8 cellular contexts compared by ENCODE assay signal in the genomic region with DNA sequence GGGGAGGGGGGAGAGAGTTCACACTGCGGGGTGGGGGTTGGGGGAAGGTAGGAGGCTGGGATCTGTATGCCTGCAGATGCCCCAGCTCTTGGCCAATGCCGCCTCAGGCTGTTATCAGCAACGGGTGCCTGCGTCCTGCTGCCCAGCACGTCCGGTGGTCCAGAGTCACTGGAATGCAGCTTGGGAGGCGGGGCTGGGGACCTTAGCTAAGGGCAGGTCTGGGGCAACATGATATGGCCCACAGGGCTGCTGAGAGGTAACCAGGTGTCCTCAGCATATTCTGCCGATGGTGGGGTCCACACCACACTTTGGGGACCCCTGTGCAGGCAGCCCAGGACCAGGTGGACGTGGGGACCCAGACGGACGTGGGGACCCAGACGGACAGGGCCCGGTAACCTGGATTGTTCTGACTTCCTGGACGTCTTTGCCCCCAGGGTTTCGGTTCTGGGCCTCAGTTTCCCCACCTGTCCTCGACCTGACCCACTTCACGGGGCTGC. TPM values are rescaled to one million over a fixed set of nuclear protein-coding genes. Genes with fewer than 3 reads are reported as not detected.
DNase-seq lines count a peak whose midpoint lies in the region; ATAC-seq, FAIRE-seq and TF ChIP-seq lines count a peak whose summit lies in the region.

No MANE protein-coding gene starts in this region.

- no peak for ATAC-seq in heart right ventricle

- no peaks in the 10 kb centered on the region for H3K9me3 ChIP-seq in heart right ventricle
- no peaks in the 10 kb centered on the region for H3K9me3 ChIP-seq in right atrium auricular region
- 0 out of 2 replicates have a peak, but pooled peaks cover 3% of the 10 kb centered on the region for H3K9me3 ChIP-seq in SJCRH30 (replicated peaks)
- H3K9me3 ChIP-seq in keratinocyte (ENCODE audit: control insufficient read depth, low read depth, low read length) = no peaks in the 10 kb centered on the region
- H3K9me3 ChIP-seq in vagina = no peaks in the 10 kb centered on the region

- TF ChIP-seq CTCF in heart right ventricle (IDR thresholded peaks at IDR 0.05) (no peak), right atrium auricular region (IDR thresholded peaks at IDR 0.05) (no peak), keratinocyte (optimal IDR thresholded peaks at IDR 0.05 in 1 of 3, IDR thresholded peaks at IDR 0.05 in 1 of 3, conservative IDR thresholded peaks at IDR 0.05 in 1 of 3; ENCODE audit: extremely low read depth in 1 of 3, insufficient read depth in 2 of 3, low read length in 3 of 3) (no peak), vagina (IDR thresholded peaks at IDR 0.05) (no peak)

- H3K27me3 ChIP-seq in heart right ventricle (peaks cover 34 to 76% (median 71%) of the 10 kb centered on the region in 7 donors), right atrium auricular region (peaks cover 11 to 22% of the 10 kb centered on the region in 2 donors), SJCRH30 (peaks cover 22% of the 10 kb centered on the region; the same call in 1 of the 2 replicates), keratinocyte (ENCODE audit: control insufficient read depth, extremely low read depth, insufficient read depth, low read length) (peaks cover 17% of the 10 kb centered on the region), vagina (no peaks in the 10 kb centered on the region)

- DNase-seq in heart right ventricle (no peak), right atrium auricular region (ENCODE audit: low spot score) (no peak), SJCRH30 (peak in 1 of 2 experiments; percentile 39), keratinocyte (ENCODE audit: low read depth, low spot score) (no peak), vagina (ENCODE audit: extremely low spot score in 2 of 2) (no peak), activated gamma-delta T cell treated with Interleukin-2 at 50 U/mL for 16 hours (no peak), NCI-H146 (lab: John Stamatoyannopoulos, UW) (no peak), T1000 (lab: John Stamatoyannopoulos, UW) (no peak)

- TF ChIP-seq POLR2A in vagina (IDR thresholded peaks at IDR 0.05) = no peak

- no peak for FAIRE-seq in keratinocyte (lab: Jason Lieb, UNC)

- no peaks in the 10 kb centered on the region for H4K20me1 ChIP-seq in keratinocyte (ENCODE audit: control insufficient read depth, extremely low read depth, insufficient read depth, low read length)

- H3K4me3 ChIP-seq in heart right ventricle (peak overlapping the region in 7 of 10 donors; percentile 4 to 76 (median 46)), right atrium auricular region (peak overlapping the region in 1 of 2 donors; percentile 48), SJCRH30 (peak overlapping the region; percentile 49; the same call in 1 of the 2 replicates), keratinocyte (ENCODE audit: control insufficient read depth in 2 of 3, extremely low read depth in 1 of 3, insufficient read depth in 2 of 3, low read depth in 1 of 3, low read length in 3 of 3) (no peak overlapping the region), vagina (peak overlapping the region; percentile 41 to 48)

- H3K4me1 ChIP-seq in heart right ventricle = peaks cover 11 to 58% (median 37%) of the 10 kb centered on the region in 9 donors
- peaks cover 0 to 39% of the 10 kb centered on the region in 2 donors for H3K4me1 ChIP-seq in right atrium auricular region
- peaks cover 12% of the 10 kb centered on the region; the same call in 1 of the 2 replicates for H3K4me1 ChIP-seq in SJCRH30
- H3K4me1 ChIP-seq in keratinocyte (ENCODE audit: control insufficient read depth, extremely low read depth, insufficient read depth, low read length) = peaks cover 24% of the 10 kb centered on the region
- H3K4me1 ChIP-seq in vagina = peaks cover 55% of the 10 kb centered on the region

- no peaks in the 10 kb centered on the region for H3K9me1 ChIP-seq in keratinocyte (ENCODE audit: control insufficient read depth, extremely low read depth, insufficient read depth, low read length)

- dilution Hi-C loops in keratinocyte (cut with MboI; ENCODE audit: extremely low pct_ligation_motif_present, low sequenced_read_pairs) = no loop called here

- no peaks in the 10 kb centered on the region for H3K79me2 ChIP-seq in keratinocyte (ENCODE audit: control insufficient read depth, insufficient read depth, low read length)

- H3K9ac ChIP-seq in keratinocyte (ENCODE audit: control insufficient read depth, extremely low read depth, insufficient read depth, low read length) = no peak overlapping the region

- intact Hi-C loops in heart right ventricle (cut with DNase I) = no loop called here
- intact Hi-C loops in vagina (cut with DNase I) = no loop called here

- peak overlapping the region in 1 of 10 donors; percentile 96 for H3K27ac ChIP-seq in heart right ventricle
- H3K27ac ChIP-seq in right atrium auricular region = no peak overlapping the region
- no peak overlapping the region for H3K27ac ChIP-seq in SJCRH30
- H3K27ac ChIP-seq in keratinocyte (ENCODE audit: control insufficient read depth, insufficient read depth, low read length) = no peak overlapping the region
- no peak overlapping the region for H3K27ac ChIP-seq in vagina

- whole genome bisulfite sequencing in heart right ventricle, 2 donors = 22 to 26% methylated on average over 17 of the region's 17 CpGs

- H3K36me3 ChIP-seq in heart right ventricle = peaks cover 0 to 14% (median 0%) of the 10 kb centered on the region in 9 donors
- no peaks in the 10 kb centered on the region for H3K36me3 ChIP-seq in right atrium auricular region
- no peaks in the 10 kb centered on the region for H3K36me3 ChIP-seq in SJCRH30
- H3K36me3 ChIP-seq in keratinocyte (ENCODE audit: control insufficient read depth in 2 of 2, extremely low read depth in 1 of 2, insufficient read depth in 2 of 2, low read length in 2 of 2) = peaks cover 0 to 5% of the 10 kb centered on the region in 2 experiments
- H3K36me3 ChIP-seq in vagina = no peaks in the 10 kb centered on the region

- H3K4me2 ChIP-seq in keratinocyte (ENCODE audit: control insufficient read depth, extremely low read depth, insufficient read depth, low read depth, low read length) = peak overlapping the region; percentile 62

- H2AFZ ChIP-seq in keratinocyte (ENCODE audit: control insufficient read depth, low read length) = no peak overlapping the region

RNA-seq across cellular contexts. Expression of a gene that starts 0.7 kb away (rescaled TPM):
- total RNA-seq in heart right ventricle = 10 to 100 TPM in 1 of 10 donors, 1 to 10 TPM in 9; 1.9 to 27.4 (median 4.1) TPM
- polyA plus RNA-seq in heart right ventricle = 1 to 10 TPM; 4.4 to 8.6 TPM
- 10 to 100 TPM in 1 of 2 donors, 1 to 10 TPM in 1; 5.2 to 12.8 TPM for total RNA-seq in right atrium auricular region
- total RNA-seq in SJCRH30 (2014; rRNA removed; shearing (Covaris generic)) = 2.9 TPM in 2 replicates
- polyA plus RNA-seq in keratinocyte = 0.56 to 1.3 TPM (median 1.1 TPM) in 3 replicates
- 0.85 TPM for polyA plus RNA-seq in keratinocyte (2011; ENCODE audit: low read depth)
- polyA plus RNA-seq in keratinocyte (2011; cell fraction: cytosol; rRNA removed) = 0.33 and 1.3 TPM in 2 replicates
- polyA plus RNA-seq in keratinocyte (2011; cell fraction: nucleus; rRNA removed) = 1.5 and 2.9 TPM in 2 replicates
- polyA plus RNA-seq in keratinocyte (2012; ENCODE audit: low replicate concordance) = 3.3 and 7.0 TPM in 2 replicates
- 0.51 to 3.4 TPM (median 1.3 TPM) in 3 replicates for polyA minus RNA-seq in keratinocyte
- 6.5 TPM for polyA minus RNA-seq in keratinocyte (2011; cell fraction: cytosol; rRNA and poly(A)+ RNA removed)
- 1.4 and 3.4 TPM in 2 replicates for polyA minus RNA-seq in keratinocyte (2011; cell fraction: nucleus; rRNA and poly(A)+ RNA removed)
- 36.8 TPM for total RNA-seq in vagina

RNA-seq across cellular contexts. Expression of a gene that starts 26.4 kb away (rescaled TPM):
- total RNA-seq in heart right ventricle (10 to 100 TPM in 1 of 10 donors, 1 to 10 TPM in 9; 4.3 to 18.1 (median 5.6) TPM), right atrium auricular region (1 to 10 TPM; 4.8 to 5.9 TPM), vagina (29.5 TPM)
- polyA plus RNA-seq in heart right ventricle (10 to 100 TPM in 1 of 2 donors, 1 to 10 TPM in 1; 2.7 to 23.4 TPM), keratinocyte (7.4 to 11.0 TPM (median 7.9 TPM) in 3 replicates)
- 7.8 and 11.0 TPM in 2 replicates for total RNA-seq in SJCRH30 (2014; rRNA removed; shearing (Covaris generic))
- 19.5 TPM for polyA plus RNA-seq in keratinocyte (2011; ENCODE audit: low read depth)
- 2.5 and 4.0 TPM in 2 replicates for polyA plus RNA-seq in keratinocyte (2011; cell fraction: cytosol; rRNA removed)
- polyA plus RNA-seq in keratinocyte (2011; cell fraction: nucleus; rRNA removed) = 52.2 and 76.0 TPM in 2 replicates
- polyA plus RNA-seq in keratinocyte (2012; ENCODE audit: low replicate concordance) = 24.8 and 30.3 TPM in 2 replicates
- polyA minus RNA-seq in keratinocyte = 15.3 to 35.6 TPM (median 15.8 TPM) in 3 replicates
- polyA minus RNA-seq in keratinocyte (2011; cell fraction: cytosol; rRNA and poly(A)+ RNA removed) = 27.8 TPM
- polyA minus RNA-seq in keratinocyte (2011; cell fraction: nucleus; rRNA and poly(A)+ RNA removed) = 58.4 and 58.8 TPM in 2 replicates

RNA-seq across cellular contexts. Expression of a gene that starts 28.9 kb away (rescaled TPM):
- total RNA-seq in heart right ventricle (100 to 1,000 TPM; 111 to 215 (median 134) TPM), right atrium auricular region (100 to 1,000 TPM; 149 to 252 TPM), vagina (83.7 TPM)
- polyA plus RNA-seq in heart right ventricle (100 to 1,000 TPM; 116 to 212 TPM), keratinocyte (178 to 229 TPM (median 200 TPM) in 3 replicates)
- 176 and 183 TPM in 2 replicates for total RNA-seq in SJCRH30 (2014; rRNA removed; shearing (Covaris generic))
- 36.7 TPM for polyA plus RNA-seq in keratinocyte (2011; ENCODE audit: low read depth)
- 91.1 and 188 TPM in 2 replicates for polyA plus RNA-seq in keratinocyte (2011; cell fraction: cytosol; rRNA removed)
- 67.8 and 76.3 TPM in 2 replicates for polyA plus RNA-seq in keratinocyte (2011; cell fraction: nucleus; rRNA removed)
- polyA plus RNA-seq in keratinocyte (2012; ENCODE audit: low replicate concordance) = 121 and 290 TPM in 2 replicates
- polyA minus RNA-seq in keratinocyte = 137 to 213 TPM (median 150 TPM) in 3 replicates
- 236 TPM for polyA minus RNA-seq in keratinocyte (2011; cell fraction: cytosol; rRNA and poly(A)+ RNA removed)
- polyA minus RNA-seq in keratinocyte (2011; cell fraction: nucleus; rRNA and poly(A)+ RNA removed) = 34.9 and 42.6 TPM in 2 replicates

RNA-seq across cellular contexts. Expression of a gene that starts 37.5 kb away (rescaled TPM):
- 100 to 1,000 TPM; 244 to 405 (median 299) TPM for total RNA-seq in heart right ventricle
- polyA plus RNA-seq in heart right ventricle = 100 to 1,000 TPM; 461 to 487 TPM
- total RNA-seq in right atrium auricular region = 100 to 1,000 TPM; 404 to 529 TPM
- 232 and 290 TPM in 2 replicates for total RNA-seq in SJCRH30 (2014; rRNA removed; shearing (Covaris generic))
- 193 to 279 TPM (median 243 TPM) in 3 replicates for polyA plus RNA-seq in keratinocyte
- 60.6 TPM for polyA plus RNA-seq in keratinocyte (2011; ENCODE audit: low read depth)
- polyA plus RNA-seq in keratinocyte (2011; cell fraction: cytosol; rRNA removed) = 222 and 463 TPM in 2 replicates
- 106 and 126 TPM in 2 replicates for polyA plus RNA-seq in keratinocyte (2011; cell fraction: nucleus; rRNA removed)
- 311 and 442 TPM in 2 replicates for polyA plus RNA-seq in keratinocyte (2012; ENCODE audit: low replicate concordance)
- polyA minus RNA-seq in keratinocyte = 86.1 to 197 TPM (median 110 TPM) in 3 replicates
- 240 TPM for polyA minus RNA-seq in keratinocyte (2011; cell fraction: cytosol; rRNA and poly(A)+ RNA removed)
- polyA minus RNA-seq in keratinocyte (2011; cell fraction: nucleus; rRNA and poly(A)+ RNA removed) = 33.0 and 50.3 TPM in 2 replicates
- 524 TPM for total RNA-seq in vagina

RNA-seq across cellular contexts. Expression of a gene that starts 39.9 kb away (rescaled TPM):
- 100 to 1,000 TPM in 2 of 10 donors, 10 to 100 TPM in 8; 33.0 to 117 (median 63.5) TPM for total RNA-seq in heart right ventricle
- polyA plus RNA-seq in heart right ventricle = 10 to 100 TPM; 49.0 to 61.2 TPM
- total RNA-seq in right atrium auricular region = 10 to 100 TPM; 47.8 to 48.5 TPM
- 87.2 and 91.4 TPM in 2 replicates for total RNA-seq in SJCRH30 (2014; rRNA removed; shearing (Covaris generic))
- 105 to 495 TPM (median 136 TPM) in 3 replicates for polyA plus RNA-seq in keratinocyte
- 186 TPM for polyA plus RNA-seq in keratinocyte (2011; ENCODE audit: low read depth)
- 254 and 453 TPM in 2 replicates for polyA plus RNA-seq in keratinocyte (2011; cell fraction: cytosol; rRNA removed)
- 183 and 199 TPM in 2 replicates for polyA plus RNA-seq in keratinocyte (2011; cell fraction: nucleus; rRNA removed)
- 103 and 434 TPM in 2 replicates for polyA plus RNA-seq in keratinocyte (2012; ENCODE audit: low replicate concordance)
- polyA minus RNA-seq in keratinocyte = 315 to 953 TPM (median 352 TPM) in 3 replicates
- 700 TPM for polyA minus RNA-seq in keratinocyte (2011; cell fraction: cytosol; rRNA and poly(A)+ RNA removed)
- polyA minus RNA-seq in keratinocyte (2011; cell fraction: nucleus; rRNA and poly(A)+ RNA removed) = 110 and 152 TPM in 2 replicates
- 76.1 TPM for total RNA-seq in vagina

Comparison
In these comparisons a context has a peak if more than half of its experiments do, and no peak if none do; other contexts are left out.
1. H3K4me3 ChIP-seq: peak in heart right ventricle (7 of 10), SJCRH30 (single experiment) and vagina (2 of 2); none in keratinocyte (0 of 3).